8 cellular contexts compared by ENCODE assay signal in the genomic region with DNA sequence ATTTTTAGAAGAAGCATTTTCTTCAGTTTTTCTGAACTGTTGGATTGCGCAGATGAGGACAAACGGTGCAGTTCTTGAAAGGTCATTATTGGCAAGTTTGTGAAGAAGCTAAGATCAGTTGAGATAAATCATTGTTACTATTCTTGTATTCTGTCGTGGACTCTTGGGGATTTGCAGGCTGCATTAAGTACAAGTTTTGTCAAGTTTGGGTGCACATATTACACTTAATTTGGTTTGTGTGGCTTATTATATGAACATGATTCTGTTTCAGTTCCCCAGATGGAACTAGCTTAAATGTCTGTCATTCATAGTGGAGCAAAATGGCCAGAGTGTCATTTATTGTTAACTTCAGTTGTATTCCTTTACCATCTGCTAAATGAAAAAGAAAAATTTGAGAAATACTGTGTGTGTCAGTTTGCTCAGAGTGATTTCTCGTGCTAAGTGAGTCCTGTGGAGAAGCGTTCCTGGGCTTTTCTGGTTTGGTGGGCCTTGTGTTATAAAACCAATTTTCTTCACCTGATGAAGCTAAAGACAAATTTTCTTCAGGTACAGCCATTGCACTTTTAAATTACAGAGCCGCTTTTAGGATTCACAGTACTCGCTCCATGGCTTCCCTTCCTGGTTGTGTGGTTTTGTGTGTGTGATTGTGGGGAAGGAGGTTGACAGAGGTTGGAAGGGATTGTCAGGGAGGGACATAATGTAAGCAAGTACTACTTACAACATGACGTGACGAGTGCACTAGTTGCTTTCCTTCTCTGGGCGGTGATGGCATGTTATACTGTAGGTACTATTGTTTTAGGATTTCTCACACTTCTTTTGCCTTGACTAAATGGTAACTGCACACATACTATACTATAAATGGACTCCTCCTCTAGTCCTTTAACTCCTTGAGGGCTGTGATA. TPM values are rescaled to one million over a fixed set of nuclear protein-coding genes. Genes with fewer than 3 reads are reported as not detected.
DNase-seq lines count a peak whose midpoint lies in the region; ATAC-seq and TF ChIP-seq lines count a peak whose summit lies in the region.

No MANE protein-coding gene starts in this region.

- no peaks in the 10 kb centered on the region for H3K9me3 ChIP-seq in smooth muscle cell (replicated peaks; ENCODE audit: low read depth)

- TF ChIP-seq CTCF in foreskin keratinocyte (conservative IDR thresholded peaks at IDR 0.05) (no peak), smooth muscle cell (IDR thresholded peaks at IDR 0.05; ENCODE audit: borderline replicate concordance, insufficient read depth, poor library complexity, severe bottlenecking) (no peak)

- 42% methylated on average over 10 of the region's 10 CpGs for WGBS in smooth muscle cell (ENCODE audit: low lambda C conversion rate)

- no peaks in the 10 kb centered on the region for H3K9me3 Mint-ChIP-seq in T-helper 2 cell treated with Interferon-gamma antibody and Interleukin-4, amounts not matched to agents 5 μg/mL and 100 μg/mL, for 36 hours

- peak overlapping the region; percentile 97 for H3K4me3 ChIP-seq in smooth muscle cell

- H3K4me1 ChIP-seq in foreskin keratinocyte (no peaks in the 10 kb centered on the region), smooth muscle cell (ENCODE audit: low read depth) (peaks cover 23% of the 10 kb centered on the region)

- H2AFZ ChIP-seq in smooth muscle cell (ENCODE audit: low read depth) = no peak overlapping the region

- no peaks in the 10 kb centered on the region for H3K27me3 Mint-ChIP-seq in T-helper 2 cell treated with Interferon-gamma antibody and Interleukin-4, amounts not matched to agents 5 μg/mL and 100 μg/mL, for 36 hours (ENCODE audit: low read depth)

- H3F3A ChIP-seq in smooth muscle cell (ENCODE audit: low read depth) = no peaks in the 10 kb centered on the region

- peaks cover 63% of the 10 kb centered on the region for H3K79me2 ChIP-seq in smooth muscle cell (ENCODE audit: low read depth)

- ATAC-seq in foreskin keratinocyte (no peak), GM19467 (IDR thresholded peaks at IDR 0.05; ENCODE audit: unreplicated experiment) (no peak)

- peak overlapping the region; percentile 66 for H3K27ac Mint-ChIP-seq in T-helper 2 cell treated with Interferon-gamma antibody and Interleukin-4, amounts not matched to agents 5 μg/mL and 100 μg/mL, for 36 hours

- H3K4me2 ChIP-seq in smooth muscle cell = peak overlapping the region; percentile 91

- H3K4me3 Mint-ChIP-seq in T-helper 2 cell treated with Interferon-gamma antibody and Interleukin-4, amounts not matched to agents 5 μg/mL and 100 μg/mL, for 36 hours = peak overlapping the region; percentile 83

- H3K4me1 Mint-ChIP-seq in T-helper 2 cell treated with Interferon-gamma antibody and Interleukin-4, amounts not matched to agents 5 μg/mL and 100 μg/mL, for 36 hours (ENCODE audit: low read depth) = peaks cover 43% of the 10 kb centered on the region

- no peaks in the 10 kb centered on the region for H3K27me3 ChIP-seq in foreskin keratinocyte
- no peaks in the 10 kb centered on the region for H3K27me3 ChIP-seq in smooth muscle cell (ENCODE audit: low read depth)

- peak overlapping the region; percentile 91 for H3K9ac ChIP-seq in smooth muscle cell (ENCODE audit: low read depth)

- peaks cover 24% of the 10 kb centered on the region for H3K36me3 Mint-ChIP-seq in T-helper 2 cell treated with Interferon-gamma antibody and Interleukin-4, amounts not matched to agents 5 μg/mL and 100 μg/mL, for 36 hours (ENCODE audit: low read depth)

- peaks cover 61% of the 10 kb centered on the region for H4K20me1 ChIP-seq in smooth muscle cell (ENCODE audit: low read depth)

- no peaks in the 10 kb centered on the region for H3K36me3 ChIP-seq in smooth muscle cell (ENCODE audit: low read depth)

- peak; percentile 34 for DNase-seq in H4 (ENCODE audit: low spot score)
- no peak for DNase-seq in T-helper 2 cell treated with Interferon-gamma antibody and Interleukin-4, amounts not matched to agents 5 μg/mL and 100 μg/mL, for 36 hours (ENCODE audit: low spot score)
- DNase-seq in foreskin keratinocyte = peak in 1 of 2 donors; percentile 27
- DNase-seq in smooth muscle cell (lab: John Stamatoyannopoulos, UW; ENCODE audit: unreplicated experiment) = no peak
- no peak for DNase-seq in NCI-H1930 (lab: John Stamatoyannopoulos, UW)
- no peak for DNase-seq in NK-92 (lab: John Stamatoyannopoulos, UW; ENCODE audit: unreplicated experiment)
- no peak for DNase-seq in HuH-7 (ENCODE audit: low spot score)

- H3K27ac ChIP-seq in foreskin keratinocyte = peak overlapping the region; percentile 96
- H3K27ac ChIP-seq in smooth muscle cell (ENCODE audit: low read depth) = peak overlapping the region; percentile 90

RNA-seq across cellular contexts. Expression of gene AKAP13, which starts 1.7 kb away (rescaled TPM):
- total RNA-seq in H4 (2014; rRNA removed; shearing (Covaris generic)) = 13.8 and 16.6 TPM in 2 replicates
- total RNA-seq in foreskin keratinocyte (29.7 and 31.9 TPM in 2 replicates), smooth muscle cell (63.5 and 71.8 TPM in 2 replicates)
- polyA plus RNA-seq in foreskin keratinocyte (7.7 and 8.5 TPM in 2 replicates), smooth muscle cell (43.3 and 46.8 TPM in 2 replicates)
